ENCODE assay signal across 18 cellular contexts in the genomic region with DNA sequence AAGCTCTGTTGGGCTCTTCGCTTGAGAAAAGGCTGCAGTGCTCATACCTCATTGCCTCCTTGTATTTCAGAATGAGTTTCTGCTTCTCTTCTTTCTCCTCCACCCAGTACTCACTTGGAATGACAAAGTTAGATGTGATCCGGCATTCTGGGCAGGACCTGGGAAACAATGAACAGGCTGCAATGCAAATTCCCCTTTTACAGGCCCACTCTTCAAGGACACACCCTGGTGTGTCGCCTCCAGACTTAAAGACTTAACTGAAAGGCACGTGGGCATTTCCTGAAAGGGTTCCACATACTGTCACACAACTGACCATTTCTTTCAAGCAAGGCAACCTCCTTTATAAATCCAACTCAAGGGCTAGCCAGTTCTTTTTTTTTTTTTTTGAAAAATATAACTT. TPM values are rescaled to one million over a fixed set of nuclear protein-coding genes. Genes with fewer than 3 reads are reported as not detected.
"Had no signal": no experiment of that assay in that cellular context is flagged by ENCODE, and none has a peak within 500 bp of the region (broad histone marks: within the 10 kb centered on the region; RNA-seq: fewer than 3 reads in every experiment).

No MANE protein-coding gene starts in this region.

- DNase-seq: activated CD4-positive, CD25-positive, alpha-beta regulatory T cell treated with anti-CD3 and anti-CD28 coated beads, Interleukin-2, amount 50 U/mL, for 72 hours; activated CD8-positive, alpha-beta memory T cell treated with anti-CD3 and anti-CD28 coated beads, Interleukin-2, amount 50 U/mL, for 4 hours; activated CD8-positive, alpha-beta T cell treated with anti-CD3 and anti-CD28 coated beads for 36 hours; activated naive CD8-positive, alpha-beta T cell treated with anti-CD3 and anti-CD28 coated beads, Interleukin-2, amount 10 ng/mL, durations not matched to agents 7 days and 5 days; aorta; esophagus squamous epithelium; foreskin fibroblast; glutamatergic neuron; naive B cell; stimulated activated CD4-positive, alpha-beta T cell treated with anti-CD3 and anti-CD28 coated beads, Interleukin-4, amount 100 ng/mL, for 4 hours; thyroid gland had no signal

- H3K9me3 Mint-ChIP-seq: activated CD8-positive, alpha-beta T cell treated with anti-CD3 and anti-CD28 coated beads for 36 hours; activated naive CD8-positive, alpha-beta T cell treated with anti-CD3 and anti-CD28 coated beads, Interleukin-2, amount 10 ng/mL, durations not matched to agents 7 days and 5 days; mesothelial cell of epicardium; naive B cell; T-helper 2 cell treated with Interferon-gamma antibody and Interleukin-4, amounts not matched to agents 5 μg/mL and 100 μg/mL, for 36 hours had no signal

- H3K27me3 ChIP-seq: esophagus squamous epithelium, thyroid gland, vagina had no signal

- H3K27ac Mint-ChIP-seq: mesothelial cell of epicardium had no signal

- ATAC-seq: activated CD8-positive, alpha-beta T cell treated with anti-CD3 and anti-CD28 coated beads for 36 hours had no signal

- H3K27ac ChIP-seq: esophagus squamous epithelium, parathyroid adenoma, skin epidermis, thyroid gland, vagina had no signal

- H3K4me3 ChIP-seq: esophagus squamous epithelium, skin epidermis, thyroid gland, vagina had no signal

- H3K9me3 ChIP-seq: esophagus squamous epithelium, thyroid gland, vagina had no signal

- H3K4me3 Mint-ChIP-seq: activated CD8-positive, alpha-beta T cell treated with anti-CD3 and anti-CD28 coated beads for 36 hours; mesothelial cell of epicardium; naive B cell had no signal

- H3K27me3 Mint-ChIP-seq: activated CD8-positive, alpha-beta T cell treated with anti-CD3 and anti-CD28 coated beads for 36 hours; activated naive CD8-positive, alpha-beta T cell treated with anti-CD3 and anti-CD28 coated beads, Interleukin-2, amount 10 ng/mL, durations not matched to agents 7 days and 5 days; naive B cell had no signal

- H3K4me1 ChIP-seq: esophagus squamous epithelium, vagina had no signal

- H3K9ac ChIP-seq: parathyroid adenoma had no signal

RNA-seq across cellular contexts. Expression of gene RAB19, which starts 51.9 kb away (rescaled TPM):
- total RNA-seq: aorta, bronchial epithelial cell, chondrocyte, vagina had no signal
